Comparison of ENCODE assay signal across 25 cellular contexts in genomic region chr4:124583797-124584196, GRCh38.
"Had no signal": no experiment of that assay in that cellular context is flagged by ENCODE, and none has a peak within 500 bp of the region (broad histone marks: within the 10 kb centered on the region; RNA-seq: fewer than 3 reads in every experiment).

No MANE protein-coding gene starts in this region.

- H3K27me3 ChIP-seq: colonic mucosa, dorsolateral prefrontal cortex, esophagus muscularis mucosa, esophagus squamous epithelium, foreskin keratinocyte, gastrocnemius medialis, gastroesophageal sphincter, heart left ventricle, heart right ventricle, hepatocyte had no signal

- H3K79me2 ChIP-seq: hepatocyte had no signal

- H3K4me1 ChIP-seq: colonic mucosa, esophagus muscularis mucosa, esophagus squamous epithelium, foreskin keratinocyte, gastrocnemius medialis, gastroesophageal sphincter, heart left ventricle, heart right ventricle had no signal

- H3K4me3 ChIP-seq: colonic mucosa, coronary artery, dorsolateral prefrontal cortex, esophagus muscularis mucosa, esophagus squamous epithelium, gastrocnemius medialis, gastroesophageal sphincter, heart left ventricle, heart right ventricle, hepatocyte had no signal

- H2AFZ ChIP-seq: hepatocyte had no signal

- DNase-seq: colonic mucosa; cortex of kidney; dermis blood vessel endothelial cell; dorsolateral prefrontal cortex; effector CD4-positive, alpha-beta T cell; effector CD8-positive, alpha-beta T cell; effector memory CD4-positive, alpha-beta T cell; effector memory CD8-positive, alpha-beta T cell; endodermal cell; erythroblast; esophagus squamous epithelium; foreskin fibroblast; foreskin keratinocyte; foreskin melanocyte; gastrocnemius medialis; glutamatergic neuron; head of caudate nucleus; heart left ventricle; heart right ventricle had no signal

- H3K4me2 ChIP-seq: hepatocyte had no signal

- H3K27ac ChIP-seq: colonic mucosa, coronary artery, dorsolateral prefrontal cortex, epithelial cell of prostate, esophagus muscularis mucosa, esophagus squamous epithelium, foreskin keratinocyte, gastrocnemius medialis, gastroesophageal sphincter, heart left ventricle, heart right ventricle, hepatocyte had no signal

- ATAC-seq: effector memory CD8-positive, alpha-beta T cell; esophagus mucosa; foreskin keratinocyte; gastrocnemius medialis; gastroesophageal sphincter; heart left ventricle; heart right ventricle had no signal

- H3K36me3 ChIP-seq: colonic mucosa, esophagus muscularis mucosa, esophagus squamous epithelium, gastrocnemius medialis, gastroesophageal sphincter, heart left ventricle, heart right ventricle had no signal

- H3K9me3 ChIP-seq: colonic mucosa, esophagus squamous epithelium, gastrocnemius medialis had no signal
